ENCODE assay signal across 8 cellular contexts in the genomic region with DNA sequence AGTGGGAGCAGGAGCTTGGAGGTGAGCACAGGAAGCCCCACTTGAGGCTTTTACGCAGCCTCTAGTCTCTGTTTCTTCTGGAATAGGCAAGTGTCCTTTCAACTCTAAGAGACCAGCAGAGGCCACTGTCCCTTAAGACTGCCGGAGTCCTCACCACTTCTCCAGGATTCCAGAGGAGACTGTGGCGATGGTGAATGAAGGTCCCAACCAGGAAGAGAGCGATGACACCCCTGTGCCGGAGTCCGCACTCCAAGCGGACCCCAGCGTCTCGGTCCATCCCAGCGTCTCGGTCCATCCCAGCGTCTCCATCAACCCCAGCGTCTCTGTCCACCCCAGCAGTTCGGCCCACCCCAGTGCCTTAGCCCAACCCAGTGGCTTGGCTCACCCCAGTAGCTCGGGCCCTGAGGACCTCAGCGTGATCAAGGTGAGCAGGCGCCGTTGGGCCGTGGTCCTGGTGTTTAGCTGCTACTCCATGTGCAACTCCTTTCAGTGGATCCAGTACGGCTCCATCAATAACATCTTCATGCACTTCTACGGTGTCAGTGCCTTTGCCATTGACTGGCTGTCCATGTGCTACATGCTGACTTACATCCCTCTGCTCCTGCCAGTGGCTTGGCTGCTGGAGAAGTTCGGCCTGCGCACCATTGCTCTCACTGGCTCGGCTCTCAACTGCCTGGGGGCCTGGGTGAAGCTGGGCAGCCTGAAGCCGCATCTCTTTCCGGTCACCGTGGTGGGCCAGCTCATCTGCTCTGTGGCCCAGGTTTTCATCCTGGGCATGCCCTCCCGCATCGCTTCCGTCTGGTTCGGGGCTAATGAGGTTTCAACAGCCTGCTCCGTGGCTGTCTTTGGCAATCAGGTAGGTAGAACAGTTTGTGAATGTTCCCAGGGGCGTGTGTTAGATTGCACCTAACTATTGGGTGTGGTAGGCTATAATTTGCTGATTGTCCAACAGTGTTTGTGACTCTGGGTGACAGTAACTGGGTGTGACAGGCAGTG. TPM values are rescaled to one million over a fixed set of nuclear protein-coding genes. Genes with fewer than 3 reads are reported as not detected.
A peak's percentile ranks its signal among the peaks of the same experiment; 100 is the strongest.
DNase-seq lines count a peak whose midpoint lies in the region; TF ChIP-seq lines count a peak whose summit lies in the region.

No MANE protein-coding gene starts in this region.

- H3K36me3 ChIP-seq in MG63 = no peaks in the 10 kb centered on the region
- no peaks in the 10 kb centered on the region for H3K36me3 ChIP-seq in tibial nerve

- TF ChIP-seq POLR2A in tibial nerve (IDR thresholded peaks at IDR 0.05) = peak in 1 of 2 donors; percentile 1

- peak overlapping the region; percentile 77 to 88 (median 86) for H3K27ac ChIP-seq in tibial nerve

- H3K9me3 ChIP-seq in MG63 (no peaks in the 10 kb centered on the region), tibial nerve (no peaks in the 10 kb centered on the region)

- DNase-seq in DMS79 (lab: John Stamatoyannopoulos, UW) (peak; percentile 51), DMS79 treated with DMSO at 0.1 percent for 48 hours (lab: John Stamatoyannopoulos, UW) (no peak), MG63 (no peak), choroid plexus epithelial cell (ENCODE audit: low read depth) (peak; percentile 29), lung microvascular endothelial cell (ENCODE audit: low read depth in 2 of 2) (peak; percentile 8 to 64), tibial nerve (ENCODE audit: low spot score in 2 of 2) (peak; percentile 23 to 33), NCI-H146 (lab: John Stamatoyannopoulos, UW) (no peak), NCI-H2029 (lab: John Stamatoyannopoulos, UW) (no peak)

- TF ChIP-seq CTCF in choroid plexus epithelial cell (conservative IDR thresholded peaks at IDR 0.05; ENCODE audit: low read depth, low read length) = peak; percentile 24
- TF ChIP-seq CTCF in tibial nerve (IDR thresholded peaks at IDR 0.05) = peak; percentile 21 to 66 (median 38)

- H3K27me3 ChIP-seq in MG63 (no peaks in the 10 kb centered on the region), tibial nerve (no peaks in the 10 kb centered on the region)

- H3K4me3 ChIP-seq in MG63 = peak overlapping the region; percentile 43
- H3K4me3 ChIP-seq in choroid plexus epithelial cell (ENCODE audit: low read depth, low read length) = peak overlapping the region; percentile 83
- peak overlapping the region; percentile 66 to 70 (median 68) for H3K4me3 ChIP-seq in tibial nerve

- WGBS in tibial nerve, 2 donors = 46 to 47% methylated on average over 33 of the region's 33 CpGs

- peak in 1 of 2 donors; percentile 5 for TF ChIP-seq EP300 in tibial nerve (IDR thresholded peaks at IDR 0.05)

- peaks cover 0 to 31% (median 18%) of the 10 kb centered on the region in 4 donors for H3K4me1 ChIP-seq in tibial nerve

RNA-seq across cellular contexts. Expression of a gene that starts 0.7 kb away (rescaled TPM):
- total RNA-seq in MG63 (2014; rRNA removed; shearing (Covaris generic); ENCODE audit: low replicate concordance) = 0.43 and 0.72 TPM in 2 replicates
- total RNA-seq in lung microvascular endothelial cell (0.79 and 1.3 TPM in 2 replicates), tibial nerve (10 to 100 TPM; 65.9 to 86.1 (median 74.4) TPM)

RNA-seq across cellular contexts. Expression of a gene that starts 56.8 kb away (rescaled TPM):
- total RNA-seq in MG63 (2014; rRNA removed; shearing (Covaris generic); ENCODE audit: low replicate concordance) = not detected in 2 replicates
- 3.6 and 3.7 TPM in 2 replicates for total RNA-seq in lung microvascular endothelial cell
- total RNA-seq in tibial nerve = 10 to 100 TPM in 1 of 4 donors, 1 to 10 TPM in 2, not detected in 1; 3.8 to 11.1 (median 6.3) TPM

Comparison
In these comparisons a context has a peak if more than half of its experiments do, and no peak if none do; other contexts are left out.
1. DNase-seq: peak in DMS79 (single experiment), choroid plexus epithelial cell (single experiment), lung microvascular endothelial cell (2 of 2) and tibial nerve (2 of 2); none in DMS79 treated with DMSO at 0.1 percent for 48 hours (single experiment), MG63 (single experiment), NCI-H146 (single experiment) and NCI-H2029 (single experiment).
2. RNA of a gene that starts 0.7 kb away (total RNA-seq): 65.9 to 86.1 TPM in tibial nerve; 0.79 to 1.3 TPM in lung microvascular endothelial cell and 0.43 to 0.72 TPM in MG63; every median in the first group is over 10 times any median in the second.
3. Peak in every context shown above with its lines, with median percentiles within 50 percentile points of each other: H3K4me3 ChIP-seq.